8 cellular contexts compared by ENCODE assay signal in genomic region chr1:169486281-169486904, GRCh38. TPM values are rescaled to one million over a fixed set of nuclear protein-coding genes. Genes with fewer than 3 reads are reported as not detected.
DNase-seq lines count a peak whose midpoint lies in the region; ATAC-seq, FAIRE-seq and TF ChIP-seq lines count a peak whose summit lies in the region.

No MANE protein-coding gene starts in this region.

- H3K9ac ChIP-seq in HUES6 (ENCODE audit: low read length): peak overlapping the region; percentile 89
- peak overlapping the region; percentile 87 for H3K9ac ChIP-seq in HepG2 (ENCODE audit: insufficient read depth, low read depth, low read length)

- H3K27me3 ChIP-seq in HUES6 (ENCODE audit: control insufficient read depth, insufficient read depth, low read length) (no peaks in the 10 kb centered on the region), HepG2 (ENCODE audit: control insufficient read depth in 1 of 2, insufficient read depth in 2 of 2, low read length in 2 of 2) (no peaks in the 10 kb centered on the region; a peak in 1 of 5 replicates), tibial artery (no peaks in the 10 kb centered on the region)

- WGBS in HepG2 (ENCODE audit: low lambda C conversion rate): under 1% methylated on average over 13 of the region's 13 CpGs

- H3K4me1 ChIP-seq in HUES6 (ENCODE audit: control insufficient read depth, insufficient read depth, low read length): peaks cover 36% of the 10 kb centered on the region
- peaks cover 60% of the 10 kb centered on the region for H3K4me1 ChIP-seq in HepG2 (ENCODE audit: insufficient read depth, low read length)
- peaks cover 0 to 36% (median 19%) of the 10 kb centered on the region in 4 donors for H3K4me1 ChIP-seq in tibial artery

- ATAC-seq in HepG2: no peak
- no peak for ATAC-seq in GM21576 (IDR thresholded peaks at IDR 0.05; ENCODE audit: unreplicated experiment)

- TF ChIP-seq EP300 in HepG2 (IDR thresholded peaks at IDR 0.05; ENCODE audit: low read depth in 2 of 2, low read length in 2 of 2) (no peak), HepG2 (CRISPR knock-in tag; IDR thresholded peaks at IDR 0.05; ENCODE audit: borderline replicate concordance) (no peak)

- peak overlapping the region; percentile 86 for H3K4me2 ChIP-seq in HepG2 (ENCODE audit: low read depth, low read length)

- DNase-seq in DMS53 treated with DMSO at 0.1 percent for 48 hours (lab: John Stamatoyannopoulos, UW; ENCODE audit: unreplicated experiment) (peak; percentile 44), HepG2 (ENCODE audit: low spot score) (no peak), tibial artery (no peak), COR-L47 (lab: John Stamatoyannopoulos, UW) (no peak)
- DNase-seq in effector CD8-positive, alpha-beta T cell (lab: John Stamatoyannopoulos, UW): no peak

- H3K4me3 Mint-ChIP-seq in brain: peak overlapping the region; percentile 88 to 97 (median 93)

- H3K27ac ChIP-seq in HUES6 (ENCODE audit: low read depth, low read length) (peak overlapping the region; percentile 60), HepG2 (ENCODE audit: extremely low read length, insufficient read depth, low read length) (peak overlapping the region; percentile 88), tibial artery (peak overlapping the region; percentile 97 to 99)

- intact Hi-C loops in HepG2 (cut with micrococcal nuclease; ENCODE audit: unreplicated experiment) (loop anchor here (1.0 to 10.0 kb wide), 4 partner anchors 23 to 382 kb away; partner anchors contain the start of gene ATP1B1), tibial artery (cut with DNase I; ENCODE audit: low total_unique reads) (loop anchor here (5.0 kb wide), 1 partner anchor 406 kb away; the partner anchor contains the start of gene SCYL3)

- CTCF ChIA-PET in HepG2 (lab: Yijun Ruan, JAX; ENCODE audit: low intra/inter-chr PET ratio, low total read pairs): no interaction called here

- H3K27me3 Mint-ChIP-seq in brain: peaks cover 9% of the 10 kb centered on the region

- H3K36me3 Mint-ChIP-seq in brain: no peaks in the 10 kb centered on the region

- POLR2A ChIA-PET in HepG2 (lab: Yijun Ruan, JAX): interaction anchor here (0.7 to 2.0 kb wide), 17 partner anchors 9 to 797 kb away, joined by 3 to 33 read pairs (median 5); partner anchors contain the start of genes BLZF1, F5, METTL18 and NME7

- TF ChIP-seq POLR2A in HepG2 (IDR thresholded peaks at IDR 0.05; ENCODE audit: insufficient read depth in 1 of 2, low read depth in 2 of 2, low read length in 2 of 2): no peak

- BruUV-seq in HepG2 (replicated peaks; lab: Mats Ljungman, UMichigan): TSS peak; percentile 82

- no peaks in the 10 kb centered on the region for H3K9me3 Mint-ChIP-seq in brain

- TF ChIP-seq RAD21 in HepG2 (CRISPR knock-in tag; IDR thresholded peaks at IDR 0.05): no peak

- peak overlapping the region; percentile 20 for H2AFZ ChIP-seq in HepG2 (ENCODE audit: low read length)

- H3K9me3 ChIP-seq in HUES6 (ENCODE audit: control insufficient read depth, insufficient read depth, low read depth, low read length) (no peaks in the 10 kb centered on the region), HepG2 (ENCODE audit: low read length) (no peaks in the 10 kb centered on the region), tibial artery (no peaks in the 10 kb centered on the region)

- H3K36me3 ChIP-seq in HUES6 (ENCODE audit: control insufficient read depth, insufficient read depth, low read length): no peaks in the 10 kb centered on the region
- H3K36me3 ChIP-seq in HepG2 (replicated peaks in 1 of 2; ENCODE audit: control insufficient read depth in 1 of 2, insufficient read depth in 2 of 2, low read length in 2 of 2): no peaks in the 10 kb centered on the region; a peak in 1 of 5 replicates
- no peaks in the 10 kb centered on the region for H3K36me3 ChIP-seq in tibial artery

- peak overlapping the region; percentile 81 for H3K4me3 ChIP-seq in HUES6 (ENCODE audit: low read depth, low read length)
- H3K4me3 ChIP-seq in HepG2 (replicated peaks in 1 of 3; ENCODE audit: insufficient read depth in 1 of 3, low read depth in 2 of 3, low read length in 3 of 3): peak overlapping the region; percentile 74 to 87 (median 78)
- peak overlapping the region; percentile 70 to 93 for H3K4me3 ChIP-seq in tibial artery

- H4K20me1 ChIP-seq in HepG2 (ENCODE audit: insufficient read depth, low read length): peaks cover 28% of the 10 kb centered on the region

- FAIRE-seq in HepG2 (lab: Jason Lieb, UNC): no peak

- peaks cover 56% of the 10 kb centered on the region for H3K79me2 ChIP-seq in HepG2 (ENCODE audit: insufficient read depth, low read length)

- peaks cover 70% of the 10 kb centered on the region for H3K4me1 Mint-ChIP-seq in brain

- in situ Hi-C loops in HepG2 (cut with HindIII; ENCODE audit: extremely low pct_ligation_motif_present, low pct_unique_long_range_greater_than_20kb): no loop called here

- peak overlapping the region; percentile 96 to 99 (median 99) for H3K27ac Mint-ChIP-seq in brain

- TF ChIP-seq CTCF in brain (conservative IDR thresholded peaks at IDR 0.05): no peak
- no peak for TF ChIP-seq CTCF in HepG2 (CRISPR knock-in tag; IDR thresholded peaks at IDR 0.05)
- TF ChIP-seq CTCF in tibial artery (IDR thresholded peaks at IDR 0.05): no peak

TF ChIP-seq in HepG2, 621 proteins besides CTCF, POLR2A, EP300 and RAD21 (continues in another document):
- TF ChIP-seq ZFAT (CRISPR knock-in tag; conservative IDR thresholded peaks at IDR 0.05) (0 out of 2 replicates have a peak, but pooled peaks have one; percentile 11), CREM (IDR thresholded peaks at IDR 0.05) (peak; percentile 2; the same call in 1 of the 2 replicates), CREM (CRISPR knock-in tag; IDR thresholded peaks at IDR 0.05) (no peak)
- TF ChIP-seq, protein P1, sequence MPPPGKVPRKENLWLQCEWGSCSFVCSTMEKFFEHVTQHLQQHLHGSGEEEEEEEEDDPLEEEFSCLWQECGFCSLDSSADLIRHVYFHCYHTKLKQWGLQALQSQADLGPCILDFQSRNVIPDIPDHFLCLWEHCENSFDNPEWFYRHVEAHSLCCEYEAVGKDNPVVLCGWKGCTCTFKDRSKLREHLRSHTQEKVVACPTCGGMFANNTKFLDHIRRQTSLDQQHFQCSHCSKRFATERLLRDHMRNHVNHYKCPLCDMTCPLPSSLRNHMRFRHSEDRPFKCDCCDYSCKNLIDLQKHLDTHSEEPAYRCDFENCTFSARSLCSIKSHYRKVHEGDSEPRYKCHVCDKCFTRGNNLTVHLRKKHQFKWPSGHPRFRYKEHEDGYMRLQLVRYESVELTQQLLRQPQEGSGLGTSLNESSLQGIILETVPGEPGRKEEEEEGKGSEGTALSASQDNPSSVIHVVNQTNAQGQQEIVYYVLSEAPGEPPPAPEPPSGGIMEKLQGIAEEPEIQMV (CRISPR knock-in tag; IDR thresholded peaks at IDR 0.05; ENCODE audit: low read depth): no peak; the same call in 1 of the 2 replicates

RNA-seq across cellular contexts. Expression of gene SLC19A2, which starts 0.6 kb away (rescaled TPM):
- polyA plus RNA-seq in brain (ENCODE audit: insufficient read depth, low read depth, low replicate concordance): 2.0 TPM
- total RNA-seq in HepG2 (2016; rRNA removed; fragmentation: Illumina TruSeq; extraction: Trizol): 19.1 and 30.4 TPM in 2 replicates
- total RNA-seq in HepG2 (2016; cell fraction: cytosol; rRNA removed; fragmentation: Illumina TruSeq; extraction: Trizol; ENCODE audit: low read depth): 3.8 and 5.2 TPM in 2 replicates
- 20.0 and 30.2 TPM in 2 replicates for total RNA-seq in HepG2 (2016; cell fraction: insoluble cytoplasmic fraction; rRNA removed; fragmentation: Illumina TruSeq; extraction: Trizol)
- total RNA-seq in HepG2 (2016; cell fraction: membrane; rRNA removed; fragmentation: Illumina TruSeq; extraction: Trizol): 10.5 and 14.2 TPM in 2 replicates
- total RNA-seq in HepG2 (2016; cell fraction: nucleus; rRNA removed; fragmentation: Illumina TruSeq; extraction: Trizol): 42.1 and 44.8 TPM in 2 replicates
- 51.2 and 56.0 TPM in 2 replicates for polyA plus RNA-seq in HepG2 (2011; rRNA removed)
- polyA plus RNA-seq in HepG2 (2011; cell fraction: cytosol; rRNA removed): 32.0 and 44.1 TPM in 2 replicates
- polyA plus RNA-seq in HepG2 (2011; cell fraction: nucleus; rRNA removed): 29.6 and 34.0 TPM in 2 replicates
- polyA plus RNA-seq in HepG2 (2012): 36.6 and 42.7 TPM in 2 replicates
- 1.4 TPM in 2 replicates for polyA plus RNA-seq in HepG2 (2016; cell fraction: cytosol; fragmentation: Illumina TruSeq; extraction: Trizol; ENCODE audit: low read depth)
- 18.6 and 19.7 TPM in 2 replicates for polyA plus RNA-seq in HepG2 (2016; cell fraction: insoluble cytoplasmic fraction; fragmentation: Illumina TruSeq; extraction: Trizol; ENCODE audit: low read depth)
- 4.9 and 6.2 TPM in 2 replicates for polyA plus RNA-seq in HepG2 (2016; cell fraction: membrane; fragmentation: Illumina TruSeq; extraction: Trizol; ENCODE audit: low read depth)
- polyA plus RNA-seq in HepG2 (2016; cell fraction: nucleus; fragmentation: Illumina TruSeq; extraction: Trizol; ENCODE audit: insufficient read depth, low read depth): 62.4 and 64.4 TPM in 2 replicates
- 66.6 and 122 TPM in 2 replicates for polyA minus RNA-seq in HepG2 (2011; rRNA and poly(A)+ RNA removed; ENCODE audit: low replicate concordance)
- 49.6 and 53.0 TPM in 2 replicates for polyA minus RNA-seq in HepG2 (2011; cell fraction: cytosol; rRNA and poly(A)+ RNA removed)
- 69.3 and 81.4 TPM in 2 replicates for polyA minus RNA-seq in HepG2 (2011; cell fraction: nucleus; rRNA and poly(A)+ RNA removed)

RNA-seq across cellular contexts. Expression of gene CCDC181, which starts 59.1 kb away (rescaled TPM):
- 3.0 TPM for polyA plus RNA-seq in brain (ENCODE audit: insufficient read depth, low read depth, low replicate concordance)
- total RNA-seq in HepG2 (2016; rRNA removed; fragmentation: Illumina TruSeq; extraction: Trizol): 0.07 TPM in 1 of 2 replicates, not detected in the other
- total RNA-seq in HepG2 (2016; cell fraction: cytosol; rRNA removed; fragmentation: Illumina TruSeq; extraction: Trizol; ENCODE audit: low read depth): not detected in 2 replicates
- not detected in 2 replicates for total RNA-seq in HepG2 (2016; cell fraction: insoluble cytoplasmic fraction; rRNA removed; fragmentation: Illumina TruSeq; extraction: Trizol)
- total RNA-seq in HepG2 (2016; cell fraction: membrane; rRNA removed; fragmentation: Illumina TruSeq; extraction: Trizol): 0.10 TPM in 1 of 2 replicates, not detected in the other
- not detected in 2 replicates for total RNA-seq in HepG2 (2016; cell fraction: nucleus; rRNA removed; fragmentation: Illumina TruSeq; extraction: Trizol)
- not detected in 2 replicates for polyA plus RNA-seq in HepG2 (2011; rRNA removed)
- polyA plus RNA-seq in HepG2 (2011; cell fraction: cytosol; rRNA removed): not detected in 2 replicates
- polyA plus RNA-seq in HepG2 (2011; cell fraction: nucleus; rRNA removed): 0.09 and 0.11 TPM in 2 replicates
- not detected in 2 replicates for polyA plus RNA-seq in HepG2 (2012)
- polyA plus RNA-seq in HepG2 (2016; cell fraction: cytosol; fragmentation: Illumina TruSeq; extraction: Trizol; ENCODE audit: low read depth): not detected in 2 replicates
- not detected in 2 replicates for polyA plus RNA-seq in HepG2 (2016; cell fraction: insoluble cytoplasmic fraction; fragmentation: Illumina TruSeq; extraction: Trizol; ENCODE audit: low read depth)
- polyA plus RNA-seq in HepG2 (2016; cell fraction: membrane; fragmentation: Illumina TruSeq; extraction: Trizol; ENCODE audit: low read depth): not detected in 2 replicates
- not detected in 2 replicates for polyA plus RNA-seq in HepG2 (2016; cell fraction: nucleus; fragmentation: Illumina TruSeq; extraction: Trizol; ENCODE audit: insufficient read depth, low read depth)
- polyA minus RNA-seq in HepG2 (2011; rRNA and poly(A)+ RNA removed; ENCODE audit: low replicate concordance): 0.28 TPM in 1 of 2 replicates, not detected in the other
- not detected in 2 replicates for polyA minus RNA-seq in HepG2 (2011; cell fraction: cytosol; rRNA and poly(A)+ RNA removed)
- 0.62 and 0.77 TPM in 2 replicates for polyA minus RNA-seq in HepG2 (2011; cell fraction: nucleus; rRNA and poly(A)+ RNA removed)
